In the genomic region with DNA sequence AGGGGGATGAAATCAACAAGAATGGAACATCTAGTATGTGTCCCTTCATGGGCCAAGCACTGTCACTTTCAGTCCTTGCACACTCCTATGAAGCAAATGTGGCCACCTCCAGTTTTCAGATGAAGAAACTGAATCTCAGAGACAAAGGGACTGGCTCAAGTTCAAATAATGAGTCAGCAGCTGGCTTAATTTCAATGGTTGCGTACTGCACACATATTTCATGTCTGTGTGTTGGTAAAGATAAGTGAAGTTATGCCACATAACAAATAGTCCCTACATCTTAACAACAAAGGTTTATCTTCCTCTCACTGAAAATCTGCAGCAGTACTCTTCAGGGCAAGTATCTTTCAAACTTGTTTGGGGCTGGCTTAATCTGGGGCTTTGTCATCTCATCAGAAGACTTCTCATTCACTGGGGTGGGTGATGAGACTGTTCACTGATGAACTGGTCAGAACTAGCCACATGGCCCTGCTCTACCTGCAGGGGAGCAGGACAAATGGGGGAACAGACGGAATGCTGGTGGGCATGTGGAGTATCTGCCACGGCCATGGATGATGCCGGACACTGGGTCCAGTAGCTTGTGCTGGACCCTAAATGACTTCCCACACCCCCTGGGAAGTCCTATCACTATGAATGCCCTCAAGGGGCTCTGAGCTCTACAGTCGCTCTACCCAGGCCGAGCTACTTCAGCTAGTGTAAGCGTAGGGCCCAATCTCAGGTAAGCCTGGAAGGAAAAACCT, we compare ENCODE assay signal across 12 cellular contexts.
A peak's percentile ranks its signal among the peaks of the same experiment; 100 is the strongest.
DNase-seq lines count a peak whose midpoint lies in the region; ATAC-seq, FAIRE-seq and TF ChIP-seq lines count a peak whose summit lies in the region.
"Had no signal": no experiment of that assay in that cellular context is flagged by ENCODE, and none has a peak within 500 bp of the region (broad histone marks: within the 10 kb centered on the region; RNA-seq: fewer than 3 reads in every experiment).

No MANE protein-coding gene starts in this region.

- H3K79me2 ChIP-seq in HepG2 (ENCODE audit: insufficient read depth, low read length) = no peaks in the 10 kb centered on the region

- POLR2A ChIA-PET in HepG2 (lab: Yijun Ruan, JAX) = no interaction called here

- DNase-seq in HepG2 (ENCODE audit: low spot score) (no peak), right lobe of liver (no peak), adipocyte (ENCODE audit: low read depth) (peak; percentile 59), fibroblast of villous mesenchyme (ENCODE audit: low read depth) (peak; percentile 72), NCI-H1417 (lab: John Stamatoyannopoulos, UW) (no peak), retina (no peak)
- DNase-seq: activated B cell treated with CpG ODN at 0.5 μM for 24 hours; colonic mucosa; NCI-H187 treated with DMSO at 0.1 percent for 48 hours; stimulated activated CD8-positive, alpha-beta memory T cell treated with anti-CD3 and anti-CD28 coated beads, Interleukin-4, amount 100 ng/mL, for 48 hours had no signal

- TF ChIP-seq RAD21 in HepG2 (CRISPR knock-in tag; IDR thresholded peaks at IDR 0.05) = no peak

- TF ChIP-seq CTCF in HepG2 (CRISPR knock-in tag; IDR thresholded peaks at IDR 0.05) (no peak), right lobe of liver (IDR thresholded peaks at IDR 0.05) (no peak), fibroblast of villous mesenchyme (IDR thresholded peaks at IDR 0.05; ENCODE audit: insufficient read depth, low read depth, low read length) (no peak)

- TF ChIP-seq POLR2A in HepG2 (IDR thresholded peaks at IDR 0.05; ENCODE audit: insufficient read depth in 1 of 2, low read depth in 2 of 2, low read length in 2 of 2) (no peak), right lobe of liver (IDR thresholded peaks at IDR 0.05) (no peak)

- in situ Hi-C loops in HepG2 (cut with HindIII; ENCODE audit: extremely low pct_ligation_motif_present, low pct_unique_long_range_greater_than_20kb) = no loop called here

- no TSS peak for BruUV-seq in HepG2 (replicated peaks; lab: Mats Ljungman, UMichigan)

- no peak overlapping the region for H3K4me2 ChIP-seq in HepG2 (ENCODE audit: low read depth, low read length)

- H3K4me3 ChIP-seq in HepG2 (replicated peaks in 1 of 3; ENCODE audit: insufficient read depth in 1 of 3, low read depth in 2 of 3, low read length in 3 of 3) (no peak overlapping the region), right lobe of liver (no peak overlapping the region), adipocyte (ENCODE audit: low read length) (no peak overlapping the region), fibroblast of villous mesenchyme (ENCODE audit: low read depth, low read length) (no peak overlapping the region)
- H3K4me3 ChIP-seq: colonic mucosa had no signal

- CTCF ChIA-PET in HepG2 (lab: Yijun Ruan, JAX; ENCODE audit: low intra/inter-chr PET ratio, low total read pairs) = no interaction called here

- H3K9ac ChIP-seq in HepG2 (ENCODE audit: insufficient read depth, low read depth, low read length) = no peak overlapping the region
- H3K9ac ChIP-seq in adipocyte (ENCODE audit: low read length) = no peak overlapping the region

- no peak overlapping the region for H2AFZ ChIP-seq in HepG2 (ENCODE audit: low read length)

- H3K4me1 ChIP-seq in HepG2 (ENCODE audit: insufficient read depth, low read length) (peaks cover 40% of the 10 kb centered on the region), right lobe of liver (peaks cover 0 to 14% (median 6%) of the 10 kb centered on the region in 4 donors), adipocyte (ENCODE audit: control insufficient read depth, insufficient read depth, low read length) (peaks cover 57% of the 10 kb centered on the region)
- H3K4me1 ChIP-seq: colonic mucosa had no signal

- ATAC-seq in HepG2 (no peak), right lobe of liver (no peak), HG02571 (IDR thresholded peaks at IDR 0.05; ENCODE audit: unreplicated experiment) (no peak)
- ATAC-seq in activated CD4-positive, CD25-positive, alpha-beta regulatory T cell treated with anti-CD3 and anti-CD28 coated beads, Interleukin-2, amount 50 U/mL, for 24 hours = no peak

- H4K20me1 ChIP-seq in HepG2 (ENCODE audit: insufficient read depth, low read length) = no peaks in the 10 kb centered on the region

- intact Hi-C loops in HepG2 (cut with micrococcal nuclease; ENCODE audit: unreplicated experiment) (no loop called here), right lobe of liver (cut with DNase I) (no loop called here)

- H3K9me3 ChIP-seq in HepG2 (ENCODE audit: low read length) (no peaks in the 10 kb centered on the region), right lobe of liver (no peaks in the 10 kb centered on the region), adipocyte (ENCODE audit: control insufficient read depth, low read length) (peaks cover 20% of the 10 kb centered on the region)
- H3K9me3 ChIP-seq: colonic mucosa had no signal

- H3K36me3 ChIP-seq in HepG2 (replicated peaks in 1 of 2; ENCODE audit: control insufficient read depth in 1 of 2, insufficient read depth in 2 of 2, low read length in 2 of 2) (no peaks in the 10 kb centered on the region), right lobe of liver (no peaks in the 10 kb centered on the region), adipocyte (ENCODE audit: control insufficient read depth, insufficient read depth, low read length, severe bottlenecking) (no peaks in the 10 kb centered on the region)
- H3K36me3 ChIP-seq: colonic mucosa had no signal

- peaks cover 1 to 19% of the 10 kb centered on the region in 2 experiments; a peak in 3 of 5 replicates for H3K27me3 ChIP-seq in HepG2 (ENCODE audit: control insufficient read depth in 1 of 2, insufficient read depth in 2 of 2, low read length in 2 of 2)
- H3K27me3 ChIP-seq in right lobe of liver = no peaks in the 10 kb centered on the region
- H3K27me3 ChIP-seq in adipocyte (replicated peaks; ENCODE audit: control insufficient read depth, insufficient read depth, low read length) = no peaks in the 10 kb centered on the region
- H3K27me3 ChIP-seq: colonic mucosa had no signal

- WGBS in HepG2 (ENCODE audit: low lambda C conversion rate) = 37% methylated on average over 7 of the region's 7 CpGs
- 50% methylated on average over 2 of the region's 7 CpGs for WGBS in right lobe of liver (ENCODE audit: insufficient coverage, low coverage, low lambda C conversion rate, missing lambda C conversion rate)

- TF ChIP-seq EP300 in HepG2 (IDR thresholded peaks at IDR 0.05; ENCODE audit: low read depth in 2 of 2, low read length in 2 of 2) (no peak), HepG2 (CRISPR knock-in tag; IDR thresholded peaks at IDR 0.05; ENCODE audit: borderline replicate concordance) (no peak)

- FAIRE-seq in HepG2 (lab: Jason Lieb, UNC) = no peak

- no peak overlapping the region for H3K27ac ChIP-seq in HepG2 (ENCODE audit: extremely low read length, insufficient read depth, low read length)
- H3K27ac ChIP-seq in right lobe of liver = no peak overlapping the region
- H3K27ac ChIP-seq: colonic mucosa had no signal

TF ChIP-seq in HepG2, 621 proteins besides CTCF, POLR2A, EP300 and RAD21:
- peak; percentile 98 for TF ChIP-seq ZNF12 (CRISPR knock-in tag; IDR thresholded peaks at IDR 0.05)
- TF ChIP-seq ZNF577 (CRISPR knock-in tag; IDR thresholded peaks at IDR 0.05; ENCODE audit: borderline replicate concordance, low read depth) = no peak
- TF ChIP-seq FOSL2 (CRISPR knock-in tag; IDR thresholded peaks at IDR 0.05) = peak; percentile 72

Comparison
In these comparisons a context has a peak if more than half of its experiments do, and no peak if none do; other contexts are left out.
1. DNase-seq: peak in adipocyte (single experiment) and fibroblast of villous mesenchyme (single experiment); none in HepG2 (single experiment), right lobe of liver (0 of 3), NCI-H1417 (0 of 3) and retina (single experiment).